Comparison of ENCODE assay signal across 12 cellular contexts in genomic region chr3:108130705-108131104, GRCh38. TPM values are rescaled to one million over a fixed set of nuclear protein-coding genes. Genes with fewer than 3 reads are reported as not detected.
DNase-seq lines count a peak whose midpoint lies in the region; ATAC-seq and TF ChIP-seq lines count a peak whose summit lies in the region.
"Had no signal": no experiment of that assay in that cellular context is flagged by ENCODE, and none has a peak within 500 bp of the region (broad histone marks: within the 10 kb centered on the region; RNA-seq: fewer than 3 reads in every experiment).

No MANE protein-coding gene starts in this region.

- H3K27ac Mint-ChIP-seq in T-cell: peak overlapping the region; percentile 10 to 52

- no peak overlapping the region for H3K9ac ChIP-seq in fibroblast of lung (ENCODE audit: insufficient read depth, low read length)

- H3K4me3 ChIP-seq in right cardiac atrium (ENCODE audit: low read length) (no peak overlapping the region), fibroblast of lung (replicated peaks in 1 of 4; ENCODE audit: control extremely low read depth in 1 of 4, insufficient read depth in 1 of 4, low read depth in 3 of 4, low read length in 4 of 4) (no peak overlapping the region), aorta (ENCODE audit: low read length in 2 of 2) (no peak overlapping the region)

- H3K9me3 ChIP-seq in right cardiac atrium (ENCODE audit: control insufficient read depth, low read length) (no peaks in the 10 kb centered on the region), fibroblast of lung (ENCODE audit: control insufficient read depth, insufficient read depth, low read depth, low read length) (no peaks in the 10 kb centered on the region), aorta (ENCODE audit: control insufficient read depth, low read length) (no peaks in the 10 kb centered on the region)

- H3K4me2 ChIP-seq in fibroblast of lung (ENCODE audit: extremely low read depth, insufficient read depth, low read length): peak overlapping the region; percentile 60

- no peaks in the 10 kb centered on the region for H3K4me1 ChIP-seq in right cardiac atrium (ENCODE audit: control insufficient read depth, insufficient read depth, low read length)
- H3K4me1 ChIP-seq in fibroblast of lung (ENCODE audit: control insufficient read depth, extremely low read depth, insufficient read depth, low read length): peaks cover 7% of the 10 kb centered on the region
- no peaks in the 10 kb centered on the region for H3K4me1 ChIP-seq in aorta (ENCODE audit: control insufficient read depth in 1 of 2, insufficient read depth in 2 of 2, low read length in 2 of 2)

- H3K36me3 Mint-ChIP-seq in T-cell: peaks cover 39% of the 10 kb centered on the region

- H3K4me1 Mint-ChIP-seq in T-cell: peaks cover 89 to 96% (median 91%) of the 10 kb centered on the region in 3 donors

- ATAC-seq in left ventricle myocardium superior: peak; percentile 90
- no peak for ATAC-seq in right cardiac atrium
- ATAC-seq in T-cell (replicated peaks in 1 of 4): no peak
- ATAC-seq in aorta (ENCODE audit: low FRiP score): peak; percentile 53
- ATAC-seq in GM21381 (IDR thresholded peaks at IDR 0.05; ENCODE audit: unreplicated experiment): no peak
- no peak for ATAC-seq in HG03025 (IDR thresholded peaks at IDR 0.05; ENCODE audit: low FRiP score, unreplicated experiment)
- ATAC-seq: CD8-positive, alpha-beta T cell; HepG2 had no signal

- CTCF ChIA-PET in T-cell (lab: Charles Lee): no interaction called here

- H3K36me3 ChIP-seq in fibroblast of lung (ENCODE audit: control insufficient read depth, insufficient read depth, low read length): no peaks in the 10 kb centered on the region
- no peaks in the 10 kb centered on the region for H3K36me3 ChIP-seq in aorta (ENCODE audit: control insufficient read depth in 1 of 2, insufficient read depth in 2 of 2, low read length in 1 of 2)

- no peak for TF ChIP-seq CTCF in fibroblast of lung (conservative IDR thresholded peaks at IDR 0.05 in 1 of 2, IDR thresholded peaks at IDR 0.05 in 1 of 2; ENCODE audit: low read depth in 1 of 2, low read length in 2 of 2)

- DNase-seq in left ventricle myocardium superior: no peak
- DNase-seq in right cardiac atrium: no peak
- no peak for DNase-seq in T-cell
- peak; percentile 58 to 61 for DNase-seq in fibroblast of lung (ENCODE audit: low read depth in 2 of 2)
- no peak for DNase-seq in aorta
- DNase-seq in GOT3 (lab: John Stamatoyannopoulos, UW): no peak
- DNase-seq: CD8-positive, alpha-beta T cell; NCI-H2227 treated with DMSO at 0.1 percent for 48 hours; substantia nigra had no signal

- POLR2A ChIA-PET in T-cell (lab: Charles Lee): interaction anchor here in 1 of 2 donors (0.6 kb wide), 1 partner anchor 61 kb away, joined by 10 read pairs; no protein-coding TSS in a partner anchor

- intact Hi-C loops in left ventricle myocardium superior (cut with micrococcal nuclease) (no loop called here), right cardiac atrium (cut with DNase I) (no loop called here), aorta (cut with DNase I) (no loop called here)

- H3K79me2 ChIP-seq in fibroblast of lung (ENCODE audit: control insufficient read depth, insufficient read depth, low read length): no peaks in the 10 kb centered on the region

- H2AFZ ChIP-seq in fibroblast of lung (ENCODE audit: low read length): no peak overlapping the region

- peaks cover 0 to 7% (median 0%) of the 10 kb centered on the region in 3 donors for H3K9me3 Mint-ChIP-seq in T-cell

- H3K4me3 Mint-ChIP-seq in T-cell: peak overlapping the region in 1 of 3 donors; percentile 4
- H3K4me3 Mint-ChIP-seq: CD8-positive, alpha-beta T cell had no signal

- H3K27me3 Mint-ChIP-seq in T-cell: no peaks in the 10 kb centered on the region

- H3K27me3 ChIP-seq in right cardiac atrium (ENCODE audit: control insufficient read depth, insufficient read depth) (no peaks in the 10 kb centered on the region), fibroblast of lung (ENCODE audit: control insufficient read depth, insufficient read depth, low read length) (no peaks in the 10 kb centered on the region), aorta (ENCODE audit: control insufficient read depth in 1 of 2, insufficient read depth in 2 of 2, low read length in 1 of 2) (no peaks in the 10 kb centered on the region)

- H3K27ac ChIP-seq in right cardiac atrium (ENCODE audit: low read length) (no peak overlapping the region), fibroblast of lung (ENCODE audit: insufficient read depth, low read length) (peak overlapping the region; percentile 58), aorta (ENCODE audit: low read depth in 1 of 2, low read length in 2 of 2) (no peak overlapping the region)

- H4K20me1 ChIP-seq in fibroblast of lung (ENCODE audit: control insufficient read depth, extremely low read depth, insufficient read depth, low read length): no peaks in the 10 kb centered on the region

RNA-seq across cellular contexts. Expression of gene CD47, which starts 39.9 kb away (rescaled TPM):
- total RNA-seq in left ventricle myocardium superior (37.7 TPM), right cardiac atrium (10 to 100 TPM; 53.5 to 96.6 (median 72.1) TPM), T-cell (100 to 1,000 TPM; 154 to 186 (median 161) TPM), fibroblast of lung (54.7 and 72.0 TPM in 2 replicates), aorta (10 to 100 TPM; 79.0 to 96.7 TPM)
- polyA plus RNA-seq in right cardiac atrium (42.6 TPM), fibroblast of lung (91.7 and 96.2 TPM in 2 replicates), aorta (10 to 100 TPM; 14.9 to 38.8 TPM)
- 63.4 and 74.1 TPM in 2 replicates for polyA plus RNA-seq in fibroblast of lung (2012)
- 18.0 and 43.0 TPM in 2 replicates for polyA minus RNA-seq in fibroblast of lung (ENCODE audit: low replicate concordance)

Comparison
In these comparisons a context has a peak if more than half of its experiments do, and no peak if none do; other contexts are left out.
1. ATAC-seq: peak in left ventricle myocardium superior (single experiment) and aorta (single experiment); none in right cardiac atrium (0 of 2), T-cell (0 of 4), GM21381 (single experiment) and HG03025 (single experiment).
2. DNase-seq: peak in fibroblast of lung (2 of 2); none in left ventricle myocardium superior (single experiment), right cardiac atrium (0 of 3), T-cell (0 of 34), aorta (0 of 2) and GOT3 (single experiment).